In genomic region chr6:107713214-107713962, GRCh38 we compare ENCODE assay signal across 9 cellular contexts.
DNase-seq lines count a peak whose midpoint lies in the region; ATAC-seq and TF ChIP-seq lines count a peak whose summit lies in the region.
"Had no signal": no experiment of that assay in that cellular context is flagged by ENCODE, and none has a peak within 500 bp of the region (broad histone marks: within the 10 kb centered on the region; RNA-seq: fewer than 3 reads in every experiment).

No MANE protein-coding gene starts in this region.

- peak overlapping the region; percentile 58 for H3K4me3 Mint-ChIP-seq in T-helper 1 cell treated with Interleukin-12 subunit alpha and Interleukin-12 subunit beta and Interleukin-4 antibody, amounts not matched to agents 30 μg/mL and 1 μg/mL, for 36 hours

- WGBS in esophagus muscularis mucosa, result 41% methylated on average over 8 of the region's 8 CpGs
- 31 to 36% methylated on average over 8 of the region's 8 CpGs for WGBS in aorta, 2 donors

- H3K27me3 ChIP-seq in esophagus muscularis mucosa (no peaks in the 10 kb centered on the region), aorta (ENCODE audit: control insufficient read depth in 1 of 2, insufficient read depth in 2 of 2, low read length in 1 of 2) (no peaks in the 10 kb centered on the region)
- H3K27me3 ChIP-seq: upper lobe of left lung had no signal

- intact Hi-C loops in esophagus muscularis mucosa (cut with DNase I), result no loop called here
- intact Hi-C loops in aorta (cut with DNase I), result no loop called here

- no peak for TF ChIP-seq POLR2A in esophagus muscularis mucosa (IDR thresholded peaks at IDR 0.05; ENCODE audit: low read depth)

- peak overlapping the region; percentile 77 for H3K27ac Mint-ChIP-seq in T-helper 1 cell treated with Interleukin-12 subunit alpha and Interleukin-12 subunit beta and Interleukin-4 antibody, amounts not matched to agents 30 μg/mL and 1 μg/mL, for 36 hours

- TF ChIP-seq CTCF in HFF-Myc (IDR thresholded peaks at IDR 0.05; ENCODE audit: low read depth, low read length, missing control alignments), result no peak
- TF ChIP-seq CTCF in esophagus muscularis mucosa (IDR thresholded peaks at IDR 0.05), result no peak

- H3K9me3 ChIP-seq in esophagus muscularis mucosa (no peaks in the 10 kb centered on the region), aorta (ENCODE audit: control insufficient read depth, low read length) (no peaks in the 10 kb centered on the region)
- H3K9me3 ChIP-seq: upper lobe of left lung had no signal

- H3K36me3 Mint-ChIP-seq in T-helper 1 cell treated with Interleukin-12 subunit alpha and Interleukin-12 subunit beta and Interleukin-4 antibody, amounts not matched to agents 30 μg/mL and 1 μg/mL, for 36 hours (ENCODE audit: low read depth), result peaks cover 10% of the 10 kb centered on the region

- no peaks in the 10 kb centered on the region for H3K27me3 Mint-ChIP-seq in T-helper 1 cell treated with Interleukin-12 subunit alpha and Interleukin-12 subunit beta and Interleukin-4 antibody, amounts not matched to agents 30 μg/mL and 1 μg/mL, for 36 hours (ENCODE audit: low read depth)

- TF ChIP-seq EP300 in esophagus muscularis mucosa (IDR thresholded peaks at IDR 0.05), result no peak

- in situ Hi-C loops in G401 (cut with HindIII; ENCODE audit: low sequenced_read_pairs), result no loop called here

- no peaks in the 10 kb centered on the region for H3K36me3 ChIP-seq in esophagus muscularis mucosa
- H3K36me3 ChIP-seq in aorta (ENCODE audit: control insufficient read depth in 1 of 2, insufficient read depth in 2 of 2, low read length in 1 of 2), result no peaks in the 10 kb centered on the region
- H3K36me3 ChIP-seq: upper lobe of left lung had no signal

- peaks cover 5% of the 10 kb centered on the region for H3K9me3 Mint-ChIP-seq in T-helper 1 cell treated with Interleukin-12 subunit alpha and Interleukin-12 subunit beta and Interleukin-4 antibody, amounts not matched to agents 30 μg/mL and 1 μg/mL, for 36 hours

- peak overlapping the region; percentile 12 for H3K4me3 ChIP-seq in HFF-Myc (replicated peaks; ENCODE audit: low read depth, low read length)
- peak overlapping the region; percentile 13 to 46 (median 30) for H3K4me3 ChIP-seq in esophagus muscularis mucosa
- H3K4me3 ChIP-seq in aorta (ENCODE audit: low read length in 2 of 2), result peak overlapping the region in 1 of 2 donors; percentile 36

- peaks cover 54% of the 10 kb centered on the region for H3K4me1 Mint-ChIP-seq in T-helper 1 cell treated with Interleukin-12 subunit alpha and Interleukin-12 subunit beta and Interleukin-4 antibody, amounts not matched to agents 30 μg/mL and 1 μg/mL, for 36 hours (ENCODE audit: low read depth)

- H3K27ac ChIP-seq in esophagus muscularis mucosa (replicated peaks in 1 of 4), result peak overlapping the region in 1 of 4 donors; percentile 48
- H3K27ac ChIP-seq in aorta (ENCODE audit: low read depth in 1 of 2, low read length in 2 of 2), result no peak overlapping the region
- H3K27ac ChIP-seq: upper lobe of left lung had no signal

- H3K4me1 ChIP-seq in esophagus muscularis mucosa, result peaks cover 5 to 25% (median 22%) of the 10 kb centered on the region in 4 donors
- no peaks in the 10 kb centered on the region for H3K4me1 ChIP-seq in aorta (ENCODE audit: control insufficient read depth in 1 of 2, insufficient read depth in 2 of 2, low read length in 2 of 2)

- no peak for DNase-seq in HFF-Myc (ENCODE audit: extremely low read depth, low read depth)
- no peak for DNase-seq in esophagus muscularis mucosa (ENCODE audit: extremely low spot score)
- DNase-seq in stimulated activated CD4-positive, alpha-beta T cell treated with anti-CD3 and anti-CD28 coated beads, Interleukin-12 subunit alpha, Interleukin-12 subunit beta, amount 100 ng/mL, for 48 hours (ENCODE audit: low read depth in 2 of 3, low spot score in 1 of 3), result peak in 2 of 3 donors; percentile 24 to 36
- no peak for DNase-seq in G401 (ENCODE audit: low spot score)
- DNase-seq in middle frontal gyrus (ENCODE audit: extremely low spot score, low spot score), result no peak
- DNase-seq in cortex of kidney (lab: John Stamatoyannopoulos, UW), result no peak
- no peak for DNase-seq in aorta
- DNase-seq: upper lobe of left lung had no signal

- no peak for ATAC-seq in aorta (ENCODE audit: low FRiP score)

Comparison
In these comparisons a context has a peak if more than half of its experiments do, and no peak if none do; other contexts are left out.
1. DNase-seq: peak in stimulated activated CD4-positive, alpha-beta T cell treated with anti-CD3 and anti-CD28 coated beads, Interleukin-12 subunit alpha, Interleukin-12 subunit beta, amount 100 ng/mL, for 48 hours (2 of 3); none in HFF-Myc (single experiment), esophagus muscularis mucosa (single experiment), G401 (single experiment), middle frontal gyrus (single experiment), cortex of kidney (single experiment) and aorta (0 of 2).